Comparison of ENCODE assay signal across 8 cellular contexts in genomic region chr10:89352039-89352597, GRCh38. TPM values are rescaled to one million over a fixed set of nuclear protein-coding genes. Genes with fewer than 3 reads are reported as not detected.
DNase-seq lines count a peak whose midpoint lies in the region; ATAC-seq and TF ChIP-seq lines count a peak whose summit lies in the region.

No MANE protein-coding gene starts in this region.

- TF ChIP-seq CTCF in choroid plexus epithelial cell (conservative IDR thresholded peaks at IDR 0.05; ENCODE audit: low read depth, low read length), result no peak

- ATAC-seq in HG03521 (IDR thresholded peaks at IDR 0.05; ENCODE audit: unreplicated experiment), result peak; percentile 37
- ATAC-seq in GM18868 (IDR thresholded peaks at IDR 0.05; ENCODE audit: unreplicated experiment), result no peak

- H3K4me3 ChIP-seq in choroid plexus epithelial cell (ENCODE audit: low read depth, low read length), result peak overlapping the region; percentile 26

- DNase-seq in GM03348 (ENCODE audit: low spot score), result peak; percentile 81
- DNase-seq in choroid plexus epithelial cell (ENCODE audit: low read depth), result peak; percentile 97
- peak; percentile 70 for DNase-seq in mucosa of gallbladder (ENCODE audit: low spot score)
- DNase-seq in NK-92 (lab: John Stamatoyannopoulos, UW; ENCODE audit: unreplicated experiment), result no peak
- no peak for DNase-seq in NCI-H345 (lab: John Stamatoyannopoulos, UW)
- DNase-seq in NCI-H446 treated with DMSO at 0.1 percent for 48 hours (lab: John Stamatoyannopoulos, UW), result no peak

RNA-seq across cellular contexts. Expression of gene IFIT3, which starts 24.3 kb away (rescaled TPM):
- 11.1 TPM for total RNA-seq in mucosa of gallbladder

RNA-seq across cellular contexts. Expression of gene IFIT1B, which starts 25.7 kb away (rescaled TPM):
- not detected for total RNA-seq in mucosa of gallbladder

RNA-seq across cellular contexts. Expression of gene IFIT1, which starts 40.3 kb away (rescaled TPM):
- 14.4 TPM for total RNA-seq in mucosa of gallbladder

RNA-seq across cellular contexts. Expression of gene IFIT2, which starts 50.3 kb away (rescaled TPM):
- total RNA-seq in mucosa of gallbladder, result 11.8 TPM

Comparison
In these comparisons a context has a peak if more than half of its experiments do, and no peak if none do; other contexts are left out.
1. DNase-seq: peak in GM03348 (single experiment), choroid plexus epithelial cell (single experiment) and mucosa of gallbladder (single experiment); none in NK-92 (single experiment), NCI-H345 (single experiment) and NCI-H446 treated with DMSO at 0.1 percent for 48 hours (single experiment).